Comparison of ENCODE assay signal across 11 cellular contexts in genomic region chr3:150132101-150132749, GRCh38.
A peak's percentile ranks its signal among the peaks of the same experiment; 100 is the strongest.
DNase-seq lines count a peak whose midpoint lies in the region; ATAC-seq and TF ChIP-seq lines count a peak whose summit lies in the region.
"Had no signal": no experiment of that assay in that cellular context is flagged by ENCODE, and none has a peak within 500 bp of the region (broad histone marks: within the 10 kb centered on the region; RNA-seq: fewer than 3 reads in every experiment).

No MANE protein-coding gene starts in this region.

- H3K27me3 ChIP-seq in A673 (replicated peaks; ENCODE audit: insufficient read depth, low read depth, low read length, poor library complexity) (no peaks in the 10 kb centered on the region), IMR-90 (ENCODE audit: control insufficient read depth, insufficient read depth, low read length) (no peaks in the 10 kb centered on the region)
- H3K27me3 ChIP-seq: ascending aorta had no signal

- H3K79me1 ChIP-seq in IMR-90 (ENCODE audit: low read depth in 1 of 2, low read length in 2 of 2) = no peaks in the 10 kb centered on the region

- in situ Hi-C loops in IMR-90 (cut with MboI; ENCODE audit: low sequenced_read_pairs) = no loop called here

- H3K27ac Mint-ChIP-seq in osteocyte (ENCODE audit: unreplicated experiment) = no peak overlapping the region

- H3K18ac ChIP-seq in IMR-90 (ENCODE audit: low read depth, low read length) = no peak overlapping the region

- no peak overlapping the region for H4K8ac ChIP-seq in IMR-90 (ENCODE audit: low read depth in 2 of 2, low read length in 2 of 2)

- CTCF ChIA-PET in A673 (lab: Charles Lee) (no interaction called here), IMR-90 (lab: Yijun Ruan, JAX) (no interaction called here)

- BruUV-seq in A673 (replicated peaks; lab: Mats Ljungman, UMichigan) = no TSS peak
- BruUV-seq in IMR-90 (replicated peaks; lab: Mats Ljungman, UMichigan) = no TSS peak

- no peak overlapping the region for H2BK20ac ChIP-seq in IMR-90 (ENCODE audit: low read depth, low read length)

- H2BK15ac ChIP-seq in IMR-90 (ENCODE audit: low read depth, low read length) = no peak overlapping the region

- no peak overlapping the region for H2BK5ac ChIP-seq in IMR-90 (ENCODE audit: low read depth, low read length, poor library complexity, severe bottlenecking)

- H3K4me1 ChIP-seq in A673 (ENCODE audit: insufficient read depth, low read length, poor library complexity, severe bottlenecking) (no peaks in the 10 kb centered on the region), IMR-90 (ENCODE audit: control insufficient read depth, insufficient read depth, low read length) (peaks cover 3% of the 10 kb centered on the region; the same call in 1 of the 2 replicates)
- H3K4me1 ChIP-seq: ascending aorta had no signal

- H3K23ac ChIP-seq in IMR-90 (ENCODE audit: low read depth, low read length) = no peak overlapping the region

- H2AFZ ChIP-seq in IMR-90 (replicated peaks; ENCODE audit: low read length, poor library complexity) = no peak overlapping the region

- no peak for TF ChIP-seq CTCF in A673 (conservative IDR thresholded peaks at IDR 0.05; ENCODE audit: low read depth, low read length)
- TF ChIP-seq CTCF in IMR-90 (conservative IDR thresholded peaks at IDR 0.05; ENCODE audit: low read depth, low read length) = no peak
- TF ChIP-seq CTCF in osteocyte (IDR thresholded peaks at IDR 0.05) = no peak

- H3K36me3 ChIP-seq in A673 (ENCODE audit: insufficient read depth, low read length, poor library complexity, severe bottlenecking) (no peaks in the 10 kb centered on the region), IMR-90 (ENCODE audit: control insufficient read depth, insufficient read depth, low read length) (no peaks in the 10 kb centered on the region)
- H3K36me3 ChIP-seq: ascending aorta had no signal

- H3K56ac ChIP-seq in IMR-90 (ENCODE audit: extremely low read depth, insufficient read depth, low read length) = no peak overlapping the region

- ATAC-seq in GM19324 (IDR thresholded peaks at IDR 0.05; ENCODE audit: low FRiP score, unreplicated experiment) = peak; percentile 46
- ATAC-seq in IMR-90 (ENCODE audit: low read depth) = no peak

- H3K9me3 ChIP-seq in A673 (ENCODE audit: low read depth, low read length, poor library complexity, severe bottlenecking) (no peaks in the 10 kb centered on the region), IMR-90 (ENCODE audit: control insufficient read depth, insufficient read depth, low read length) (no peaks in the 10 kb centered on the region)
- H3K9me3 ChIP-seq: ascending aorta had no signal

- POLR2A ChIA-PET in A673 (lab: Charles Lee; ENCODE audit: low non-redundant PET) = no interaction called here
- POLR2A ChIA-PET in IMR-90 (lab: Charles Lee; ENCODE audit: unreplicated experiment) = no interaction called here

- no peak overlapping the region for H3K9ac ChIP-seq in IMR-90 (ENCODE audit: low read depth, low read length)

- H4K20me1 ChIP-seq in IMR-90 (ENCODE audit: insufficient read depth, low read length) = no peaks in the 10 kb centered on the region

- no peak overlapping the region for H4K5ac ChIP-seq in IMR-90 (ENCODE audit: low read depth, low read length)

- H3K9me1 ChIP-seq in IMR-90 (ENCODE audit: insufficient read depth, low read length) = no peaks in the 10 kb centered on the region

- no CpG with 5 or more reads among the region's 6 CpGs for WGBS in IMR-90 (ENCODE audit: extremely low coverage in 2 of 2, insufficient read length in 1 of 2), 2 experiments

- H2AK5ac ChIP-seq in IMR-90 (ENCODE audit: low read depth, low read length) = no peak overlapping the region

- H3K9me3 Mint-ChIP-seq in osteocyte (ENCODE audit: unreplicated experiment) = no peaks in the 10 kb centered on the region

- dilution Hi-C loops in IMR-90 (cut with HindIII; ENCODE audit: low sequenced_read_pairs, unreplicated experiment) = no loop called here

- DNase-seq in A673 (ENCODE audit: low spot score) (peak; percentile 50), IMR-90 (no peak), T1000 (lab: John Stamatoyannopoulos, UW) (peak; percentile 44), HK-2 (ENCODE audit: unreplicated experiment) (no peak), substantia nigra (lab: John Stamatoyannopoulos, UW) (no peak), osteocyte (ENCODE audit: extremely low spot score, unreplicated experiment) (no peak)
- DNase-seq in stimulated activated CD8-positive, alpha-beta memory T cell treated with anti-CD3 and anti-CD28 coated beads, Interleukin-4, amount 100 ng/mL, for 48 hours = no peak
- DNase-seq: GDM1, NCI-H748 treated with DMSO at 0.1 percent for 48 hours had no signal

- H3K4ac ChIP-seq in IMR-90 (ENCODE audit: low read depth, low read length) = no peak overlapping the region

- no peak for TF ChIP-seq RAD21 in IMR-90 (IDR thresholded peaks at IDR 0.05; ENCODE audit: low read length)

- no peak overlapping the region for H2AK9ac ChIP-seq in IMR-90 (replicated peaks; ENCODE audit: low read depth, low read length, poor library complexity)

- TF ChIP-seq POLR2A in IMR-90 (IDR thresholded peaks at IDR 0.05; ENCODE audit: low read depth, low read length) = no peak

- H2BK120ac ChIP-seq in IMR-90 (ENCODE audit: low read depth, low read length) = no peak overlapping the region

- no peak overlapping the region for H4K91ac ChIP-seq in IMR-90 (ENCODE audit: insufficient read depth, low read depth, low read length)

- no peak overlapping the region for H3K14ac ChIP-seq in IMR-90 (replicated peaks; ENCODE audit: low read depth, low read length)

- peaks cover 8% of the 10 kb centered on the region for H3K4me1 Mint-ChIP-seq in osteocyte (ENCODE audit: unreplicated experiment)

- no peak overlapping the region for H3K4me2 ChIP-seq in IMR-90 (ENCODE audit: low read depth, low read length)

- intact Hi-C loops in A673 (cut with micrococcal nuclease; ENCODE audit: unreplicated experiment) (no loop called here), IMR-90 (cut with micrococcal nuclease) (no loop called here)

- H3K4me3 ChIP-seq in A673 (ENCODE audit: low read depth, low read length, poor library complexity, severe bottlenecking) = no peak overlapping the region
- no peak overlapping the region for H3K4me3 ChIP-seq in IMR-90 (ENCODE audit: insufficient read depth, low read depth, low read length)
- H3K4me3 ChIP-seq: ascending aorta had no signal

- no peaks in the 10 kb centered on the region for H3K36me3 Mint-ChIP-seq in osteocyte (ENCODE audit: unreplicated experiment)

- H3K27ac ChIP-seq in A673 (ENCODE audit: low read depth, low read length, poor library complexity, severe bottlenecking) (no peak overlapping the region), IMR-90 (ENCODE audit: insufficient read depth, low read length) (no peak overlapping the region), substantia nigra (ENCODE audit: low read depth, low read length, poor library complexity, severe bottlenecking) (no peak overlapping the region)
- H3K27ac ChIP-seq: ascending aorta had no signal

- no peak overlapping the region for H3K4me3 Mint-ChIP-seq in osteocyte (ENCODE audit: unreplicated experiment)

- H3K27me3 Mint-ChIP-seq in osteocyte (ENCODE audit: unreplicated experiment) = no peaks in the 10 kb centered on the region

TF ChIP-seq in IMR-90, 13 proteins besides CTCF, POLR2A, EP300 and RAD21:
- TF ChIP-seq USF2 (IDR thresholded peaks at IDR 0.05; ENCODE audit: low read depth, low read length) (peak; percentile 73; the same call in 1 of the 2 replicates), SMC3 (IDR thresholded peaks at IDR 0.05; ENCODE audit: low read depth, low read length) (no peak)

Comparison
In these comparisons a context has a peak if more than half of its experiments do, and no peak if none do; other contexts are left out.
1. DNase-seq: peak in A673 (single experiment) and T1000 (single experiment); none in IMR-90 (single experiment), HK-2 (single experiment), substantia nigra (0 of 49), osteocyte (single experiment) and stimulated activated CD8-positive, alpha-beta memory T cell treated with anti-CD3 and anti-CD28 coated beads, Interleukin-4, amount 100 ng/mL, for 48 hours (single experiment).